In genomic region chr5:43312699-43313034, GRCh38 we compare ENCODE assay signal across 8 cellular contexts. TPM values are rescaled to one million over a fixed set of nuclear protein-coding genes. Genes with fewer than 3 reads are reported as not detected.
DNase-seq lines count a peak whose midpoint lies in the region; ATAC-seq and TF ChIP-seq lines count a peak whose summit lies in the region.

No MANE protein-coding gene starts in this region.

- peaks cover 0 to 1% (median 0%) of the 10 kb centered on the region in 7 donors for H3K9me3 Mint-ChIP-seq in naive B cell

- H3K36me3 Mint-ChIP-seq in naive B cell: no peaks in the 10 kb centered on the region

- peak; percentile 3 for ATAC-seq in HG02642 (IDR thresholded peaks at IDR 0.05; ENCODE audit: poor library complexity, unreplicated experiment)
- peak; percentile 29 to 32 for ATAC-seq in naive B cell (ENCODE audit: low read depth in 2 of 2)
- no peak for ATAC-seq in HG02970 (IDR thresholded peaks at IDR 0.05; ENCODE audit: low FRiP score, unreplicated experiment)

- H3K4me3 ChIP-seq in NT2/D1 (ENCODE audit: insufficient read length, low read depth): peak overlapping the region; percentile 96
- H3K4me3 ChIP-seq in colonic mucosa: peak overlapping the region; percentile 77

- H3K36me3 ChIP-seq in NT2/D1 (ENCODE audit: insufficient read depth, insufficient read length, low read length) (peaks cover 25% of the 10 kb centered on the region), colonic mucosa (no peaks in the 10 kb centered on the region)

- intact Hi-C loops in colonic mucosa (cut with DNase I): loop anchor here (5.0 kb wide), 1 partner anchor 190 kb away; the partner anchor contains the start of gene ZNF131

- peaks cover 0 to 3% (median 0%) of the 10 kb centered on the region in 3 donors for H3K27me3 Mint-ChIP-seq in naive B cell

- H3K4me1 Mint-ChIP-seq in naive B cell: peaks cover 30 to 55% (median 40%) of the 10 kb centered on the region in 3 donors

- no peak for TF ChIP-seq CTCF in colonic mucosa (IDR thresholded peaks at IDR 0.05)

- peak overlapping the region; percentile 97 to 100 (median 99) for H3K27ac Mint-ChIP-seq in naive B cell

- no peaks in the 10 kb centered on the region for H3K9me3 ChIP-seq in NT2/D1 (ENCODE audit: insufficient read depth, low read length)
- no peaks in the 10 kb centered on the region for H3K9me3 ChIP-seq in colonic mucosa

- DNase-seq in NCI-H2227 treated with DMSO at 0.1 percent for 48 hours (lab: John Stamatoyannopoulos, UW) (peak; percentile 48), NCI-H2227 (lab: John Stamatoyannopoulos, UW; ENCODE audit: unreplicated experiment) (no peak), NT2/D1 (ENCODE audit: low read depth, low spot score) (no peak), colonic mucosa (no peak), naive B cell (no peak), DMS153 (lab: John Stamatoyannopoulos, UW) (no peak)

- H3K4me1 ChIP-seq in NT2/D1 (ENCODE audit: insufficient read depth, insufficient read length) (no peaks in the 10 kb centered on the region), colonic mucosa (peaks cover 7% of the 10 kb centered on the region)

- H3K9ac ChIP-seq in NT2/D1 (ENCODE audit: insufficient read length, low read depth) (peak overlapping the region; percentile 94), colonic mucosa (ENCODE audit: low read depth in 2 of 2, low read length in 2 of 2) (peak overlapping the region; percentile 89 to 93)

- no peaks in the 10 kb centered on the region for H3K27me3 ChIP-seq in NT2/D1 (ENCODE audit: insufficient read depth, insufficient read length)
- H3K27me3 ChIP-seq in colonic mucosa: no peaks in the 10 kb centered on the region

- H3K4me3 Mint-ChIP-seq in naive B cell: peak overlapping the region; percentile 89 to 100 (median 98)

- H3K27ac ChIP-seq in colonic mucosa: peak overlapping the region; percentile 84

RNA-seq across cellular contexts. Expression of gene HMGCS1, which starts 0.5 kb away (rescaled TPM):
- total RNA-seq in colonic mucosa: 100 to 1,000 TPM in 1 of 2 donors, 10 to 100 TPM in 1; 95.1 to 498 TPM
- polyA plus RNA-seq in naive B cell (ENCODE audit: low read depth in 6 of 6): 10 to 100 TPM; 16.4 to 24.8 (median 19.7) TPM
